Comparison of ENCODE assay signal across 17 cellular contexts in genomic region chr3:153577059-153577736, GRCh38.
DNase-seq lines count a peak whose midpoint lies in the region; ATAC-seq and TF ChIP-seq lines count a peak whose summit lies in the region.
"Had no signal": no experiment of that assay in that cellular context is flagged by ENCODE, and none has a peak within 500 bp of the region (broad histone marks: within the 10 kb centered on the region; RNA-seq: fewer than 3 reads in every experiment).

No MANE protein-coding gene starts in this region.

- H3K4me1 Mint-ChIP-seq in activated T-cell treated with anti-CD3 and anti-CD28 coated beads, Interleukin-2, amount 50 U/mL, for 72 hours (ENCODE audit: low read depth) = peaks cover 8% of the 10 kb centered on the region
- H3K4me1 Mint-ChIP-seq in GM23338 = no peaks in the 10 kb centered on the region; the same call in 2 of the 3 replicates
- peaks cover 5% of the 10 kb centered on the region for H3K4me1 Mint-ChIP-seq in activated T-helper 17 cell treated with anti-CD3 and anti-CD28 coated beads, Interleukin-2, amount 50 U/mL, for 72 hours
- H3K4me1 Mint-ChIP-seq: CD4-positive, CD25-positive, alpha-beta regulatory T cell had no signal

- DNase-seq in activated T-cell treated with anti-CD3 and anti-CD28 coated beads, Interleukin-2, amount 50 U/mL, for 72 hours = peak in 1 of 2 donors; percentile 1
- no peak for DNase-seq in activated T-cell treated with anti-CD3 and anti-CD28 coated beads, Interleukin-2, amount 50 U/mL, for 1 hour
- DNase-seq in GM23338 (ENCODE audit: low spot score) (no peak), islet precursor cell (no peak), SKM-1 treated with dmso at 0.1 percent for 144 hours (lab: John Stamatoyannopoulos, UW; ENCODE audit: unreplicated experiment) (no peak)
- DNase-seq: CD4-positive, CD25-positive, alpha-beta regulatory T cell; EL; GF-D8; IMR-90; NCI-H1694 treated with DMSO at 0.1 percent for 48 hours; NCI-H446; NCI-H526; T-helper 1 cell had no signal

- H3K4me3 ChIP-seq in GM23338 = no peak overlapping the region

- no peaks in the 10 kb centered on the region for H3K27me3 Mint-ChIP-seq in activated T-cell treated with anti-CD3 and anti-CD28 coated beads, Interleukin-2, amount 50 U/mL, for 72 hours (ENCODE audit: low read depth)
- no peaks in the 10 kb centered on the region for H3K27me3 Mint-ChIP-seq in GM23338 (ENCODE audit: insufficient read depth, low read depth, poor library complexity)
- no peaks in the 10 kb centered on the region for H3K27me3 Mint-ChIP-seq in activated T-helper 17 cell treated with anti-CD3 and anti-CD28 coated beads, Interleukin-2, amount 50 U/mL, for 72 hours

- H4K20me1 ChIP-seq in GM23338 (replicated peaks; ENCODE audit: insufficient read depth) = no peaks in the 10 kb centered on the region

- H3K36me3 Mint-ChIP-seq in activated T-cell treated with anti-CD3 and anti-CD28 coated beads, Interleukin-2, amount 50 U/mL, for 72 hours (ENCODE audit: insufficient read depth in 2 of 2) = peaks cover 0 to 1% of the 10 kb centered on the region in 2 donors
- no peaks in the 10 kb centered on the region for H3K36me3 Mint-ChIP-seq in GM23338 (ENCODE audit: low read depth)
- H3K36me3 Mint-ChIP-seq in activated T-helper 17 cell treated with anti-CD3 and anti-CD28 coated beads, Interleukin-2, amount 50 U/mL, for 72 hours (ENCODE audit: low read depth) = no peaks in the 10 kb centered on the region
- H3K36me3 Mint-ChIP-seq: CD4-positive, CD25-positive, alpha-beta regulatory T cell had no signal

- peak; percentile 89 to 94 for ATAC-seq in activated T-cell treated with anti-CD3 and anti-CD28 coated beads, Interleukin-2, amount 50 U/mL, for 72 hours (replicated peaks in 1 of 2)
- no peak for ATAC-seq in GM23338
- ATAC-seq in activated T-helper 17 cell treated with anti-CD3 and anti-CD28 coated beads, Interleukin-2, amount 50 U/mL, for 72 hours (replicated peaks) = peak; percentile 78
- no peak for ATAC-seq in HG02840 (IDR thresholded peaks at IDR 0.05; ENCODE audit: low FRiP score, unreplicated experiment)
- ATAC-seq: Panc1, SK-N-SH treated with all-trans-retinoic acid at 6 μM for 48 hours had no signal

- H3K9me3 Mint-ChIP-seq in activated T-cell treated with anti-CD3 and anti-CD28 coated beads, Interleukin-2, amount 50 U/mL, for 72 hours = no peaks in the 10 kb centered on the region
- H3K9me3 Mint-ChIP-seq in GM23338 = peaks cover under 1% of the 10 kb centered on the region; the same call in 1 of the 3 replicates
- no peaks in the 10 kb centered on the region for H3K9me3 Mint-ChIP-seq in activated T-helper 17 cell treated with anti-CD3 and anti-CD28 coated beads, Interleukin-2, amount 50 U/mL, for 72 hours

- no peak for TF ChIP-seq CTCF in GM23338 (conservative IDR thresholded peaks at IDR 0.05; ENCODE audit: low read depth in 2 of 2)

- H2AFZ ChIP-seq in GM23338 = peak overlapping the region; percentile 79; the same call in 1 of the 2 replicates

- H3K27ac ChIP-seq in GM23338 (ENCODE audit: low read depth) = no peak overlapping the region

- no peaks in the 10 kb centered on the region for H3K9me2 ChIP-seq in GM23338 (ENCODE audit: insufficient read depth)

- H3K4me3 Mint-ChIP-seq in activated T-cell treated with anti-CD3 and anti-CD28 coated beads, Interleukin-2, amount 50 U/mL, for 72 hours = no peak overlapping the region
- H3K4me3 Mint-ChIP-seq in GM23338 = no peak overlapping the region
- no peak overlapping the region for H3K4me3 Mint-ChIP-seq in activated T-helper 17 cell treated with anti-CD3 and anti-CD28 coated beads, Interleukin-2, amount 50 U/mL, for 72 hours
- H3K4me3 Mint-ChIP-seq: CD4-positive, CD25-positive, alpha-beta regulatory T cell had no signal

- H3K4me1 ChIP-seq in GM23338 (ENCODE audit: insufficient read depth) = no peaks in the 10 kb centered on the region

- H3K36me3 ChIP-seq in GM23338 (ENCODE audit: insufficient read depth) = no peaks in the 10 kb centered on the region

- no peak overlapping the region for H3K27ac Mint-ChIP-seq in activated T-cell treated with anti-CD3 and anti-CD28 coated beads, Interleukin-2, amount 50 U/mL, for 72 hours
- no peak overlapping the region for H3K27ac Mint-ChIP-seq in GM23338
- H3K27ac Mint-ChIP-seq in activated T-helper 17 cell treated with anti-CD3 and anti-CD28 coated beads, Interleukin-2, amount 50 U/mL, for 72 hours = peak overlapping the region; percentile 54
- H3K27ac Mint-ChIP-seq: CD4-positive, CD25-positive, alpha-beta regulatory T cell had no signal

- H3F3A ChIP-seq in GM23338 (replicated peaks; ENCODE audit: low read depth) = no peaks in the 10 kb centered on the region

- no peak overlapping the region for H3K4me2 ChIP-seq in GM23338

- no peaks in the 10 kb centered on the region for H3K27me3 ChIP-seq in GM23338 (ENCODE audit: insufficient read depth)

- H3K79me2 ChIP-seq in GM23338 (replicated peaks; ENCODE audit: insufficient read depth) = no peaks in the 10 kb centered on the region

TF ChIP-seq in GM23338, 12 proteins besides CTCF, POLR2A, EP300 and RAD21 (continues in another document):
- TF ChIP-seq JUNB (IDR thresholded peaks at IDR 0.05; ENCODE audit: unreplicated experiment) (no peak), REST (IDR thresholded peaks at IDR 0.05; ENCODE audit: unreplicated experiment) (no peak), ZNF331 (CRISPR knock-in tag; IDR thresholded peaks at IDR 0.05; ENCODE audit: low read depth) (no peak), ETS1 (IDR thresholded peaks at IDR 0.05) (no peak), POLR2AphosphoS5 (IDR thresholded peaks at IDR 0.05; ENCODE audit: low read depth) (no peak), CREB1 (CRISPR knock-in tag; IDR thresholded peaks at IDR 0.05; ENCODE audit: low read depth) (no peak), EZH2phosphoT487 (IDR thresholded peaks at IDR 0.05; ENCODE audit: unreplicated experiment) (no peak), STAT1 (IDR thresholded peaks at IDR 0.05; ENCODE audit: unreplicated experiment) (no peak)

Comparison
In these comparisons a context has a peak if more than half of its experiments do, and no peak if none do; other contexts are left out.
1. ATAC-seq: peak in activated T-cell treated with anti-CD3 and anti-CD28 coated beads, Interleukin-2, amount 50 U/mL, for 72 hours (2 of 2) and activated T-helper 17 cell treated with anti-CD3 and anti-CD28 coated beads, Interleukin-2, amount 50 U/mL, for 72 hours (single experiment); none in GM23338 (single experiment) and HG02840 (single experiment).